12 cellular contexts compared by ENCODE assay signal in the genomic region with DNA sequence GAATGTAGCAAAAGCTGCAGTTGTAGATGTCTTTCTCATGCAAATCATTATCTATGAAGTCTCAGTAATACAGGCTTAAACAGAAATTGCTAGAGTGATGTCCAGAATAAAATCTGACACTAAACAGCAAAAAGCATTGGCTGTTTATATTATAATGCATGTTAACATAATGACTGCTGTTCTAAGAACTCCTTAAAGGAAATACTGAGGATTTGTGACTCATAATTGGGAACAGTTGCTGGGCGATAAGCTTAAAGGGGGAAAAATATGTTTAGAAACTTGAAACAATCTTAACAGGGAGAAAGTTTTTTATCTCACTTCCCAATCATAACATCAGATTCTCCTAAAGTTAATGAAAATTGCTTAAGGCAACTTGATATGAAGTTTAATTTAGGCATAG. TPM values are rescaled to one million over a fixed set of nuclear protein-coding genes. Genes with fewer than 3 reads are reported as not detected.
DNase-seq lines count a peak whose midpoint lies in the region; ATAC-seq and TF ChIP-seq lines count a peak whose summit lies in the region.
"Had no signal": no experiment of that assay in that cellular context is flagged by ENCODE, and none has a peak within 500 bp of the region (broad histone marks: within the 10 kb centered on the region; RNA-seq: fewer than 3 reads in every experiment).

No MANE protein-coding gene starts in this region.

- 25 to 58% (median 38%) methylated on average over 1 of the region's 1 CpG for WGBS in stomach, 5 donors

- peaks cover 47% of the 10 kb centered on the region for H3K36me3 ChIP-seq in adipocyte (ENCODE audit: control insufficient read depth, insufficient read depth, low read length, severe bottlenecking)
- H3K36me3 ChIP-seq in stomach, result peaks cover 9 to 34% (median 31%) of the 10 kb centered on the region in 4 donors

- H3K4me3 ChIP-seq in adipocyte (ENCODE audit: low read length), result peak overlapping the region; percentile 67
- H3K4me3 ChIP-seq in fibroblast of villous mesenchyme (ENCODE audit: low read depth, low read length), result peak overlapping the region; percentile 17
- H3K4me3 ChIP-seq in stomach, result peak overlapping the region in 1 of 4 donors; percentile 4
- H3K4me3 ChIP-seq: body of pancreas had no signal

- no peak for ATAC-seq in activated T-cell treated with anti-CD3 and anti-CD28 coated beads, Interleukin-2, amount 50 U/mL, for 72 hours (replicated peaks in 1 of 2)
- ATAC-seq in HG02885 (IDR thresholded peaks at IDR 0.05; ENCODE audit: poor library complexity, unreplicated experiment), result no peak
- ATAC-seq: body of pancreas had no signal

- H3K4me1 ChIP-seq in adipocyte (ENCODE audit: control insufficient read depth, insufficient read depth, low read length) (peaks cover 66% of the 10 kb centered on the region), stomach (peaks cover 23 to 64% (median 53%) of the 10 kb centered on the region in 4 donors)

- H3K4me1 Mint-ChIP-seq in activated T-cell treated with anti-CD3 and anti-CD28 coated beads, Interleukin-2, amount 50 U/mL, for 72 hours (ENCODE audit: low read depth), result peaks cover 45% of the 10 kb centered on the region

- peaks cover 6 to 34% of the 10 kb centered on the region in 2 donors for H3K36me3 Mint-ChIP-seq in activated T-cell treated with anti-CD3 and anti-CD28 coated beads, Interleukin-2, amount 50 U/mL, for 72 hours (ENCODE audit: insufficient read depth in 2 of 2)

- TF ChIP-seq POLR2A in stomach (IDR thresholded peaks at IDR 0.05), result no peak

- H3K27me3 Mint-ChIP-seq in activated T-cell treated with anti-CD3 and anti-CD28 coated beads, Interleukin-2, amount 50 U/mL, for 72 hours (ENCODE audit: low read depth), result no peaks in the 10 kb centered on the region
- H3K27me3 Mint-ChIP-seq: memory B cell had no signal

- no peak overlapping the region for H3K4me3 Mint-ChIP-seq in activated T-cell treated with anti-CD3 and anti-CD28 coated beads, Interleukin-2, amount 50 U/mL, for 72 hours
- H3K4me3 Mint-ChIP-seq: memory B cell had no signal

- no peak for TF ChIP-seq CTCF in fibroblast of villous mesenchyme (IDR thresholded peaks at IDR 0.05; ENCODE audit: insufficient read depth, low read depth, low read length)
- no peak for TF ChIP-seq CTCF in stomach (IDR thresholded peaks at IDR 0.05)

- no peak for DNase-seq in activated T-cell treated with anti-CD3 and anti-CD28 coated beads, Interleukin-2, amount 50 U/mL, for 72 hours
- no peak for DNase-seq in activated T-cell treated with anti-CD3 and anti-CD28 coated beads, Interleukin-2, amount 50 U/mL, for 1 hour
- peak; percentile 86 for DNase-seq in adipocyte (ENCODE audit: low read depth)
- DNase-seq in fibroblast of villous mesenchyme (ENCODE audit: low read depth), result peak; percentile 88
- no peak for DNase-seq in stomach
- no peak for DNase-seq in NCI-H128 (lab: John Stamatoyannopoulos, UW; ENCODE audit: unreplicated experiment)
- no peak for DNase-seq in activated CD8-positive, alpha-beta memory T cell treated with anti-CD3 and anti-CD28 coated beads, Interleukin-2, amount 50 U/mL, for 48 hours
- DNase-seq: body of pancreas, H7, NCI-H1048 had no signal

- no peak for TF ChIP-seq EP300 in stomach (IDR thresholded peaks at IDR 0.05)

- no peaks in the 10 kb centered on the region for H3K9me3 Mint-ChIP-seq in activated T-cell treated with anti-CD3 and anti-CD28 coated beads, Interleukin-2, amount 50 U/mL, for 72 hours
- H3K9me3 Mint-ChIP-seq: memory B cell had no signal

- H3K9me3 ChIP-seq in adipocyte (ENCODE audit: control insufficient read depth, low read length), result no peaks in the 10 kb centered on the region
- no peaks in the 10 kb centered on the region for H3K9me3 ChIP-seq in stomach
- H3K9me3 ChIP-seq: body of pancreas had no signal

- H3K27ac Mint-ChIP-seq in activated T-cell treated with anti-CD3 and anti-CD28 coated beads, Interleukin-2, amount 50 U/mL, for 72 hours, result peak overlapping the region; percentile 75
- H3K27ac Mint-ChIP-seq: memory B cell had no signal

- H3K9ac ChIP-seq in adipocyte (ENCODE audit: low read length), result peak overlapping the region; percentile 63

- no peaks in the 10 kb centered on the region for H3K27me3 ChIP-seq in adipocyte (replicated peaks; ENCODE audit: control insufficient read depth, insufficient read depth, low read length)
- H3K27me3 ChIP-seq in stomach, result no peaks in the 10 kb centered on the region
- H3K27me3 ChIP-seq: body of pancreas had no signal

- H3K27ac ChIP-seq in stomach, result peak overlapping the region in 3 of 5 donors; percentile 35 to 68 (median 49)
- H3K27ac ChIP-seq: body of pancreas had no signal

- intact Hi-C loops in stomach (cut with DNase I; ENCODE audit: low total_unique reads), result no loop called here

RNA-seq across cellular contexts. Expression of a gene that starts 17.5 kb away (rescaled TPM):
- total RNA-seq in activated T-cell treated with anti-CD3 and anti-CD28 coated beads, Interleukin-2, amount 50 U/mL, for 72 hours, result 10 to 100 TPM; 21.3 to 21.6 TPM
- 58.9 and 91.1 TPM in 2 replicates for total RNA-seq in fibroblast of villous mesenchyme
- 10 to 100 TPM in 4 of 5 donors, 1 to 10 TPM in 1; 7.2 to 73.4 (median 40.6) TPM for total RNA-seq in stomach
- polyA plus RNA-seq in stomach, result 10 to 100 TPM in 1 of 3 donors, 1 to 10 TPM in 2; 7.8 to 20.2 (median 9.5) TPM

Comparison
In these comparisons a context has a peak if more than half of its experiments do, and no peak if none do; other contexts are left out.
1. DNase-seq: peak in adipocyte (single experiment) and fibroblast of villous mesenchyme (single experiment); none in activated T-cell treated with anti-CD3 and anti-CD28 coated beads, Interleukin-2, amount 50 U/mL, for 72 hours (0 of 2), activated T-cell treated with anti-CD3 and anti-CD28 coated beads, Interleukin-2, amount 50 U/mL, for 1 hour (single experiment), stomach (single experiment), NCI-H128 (single experiment) and activated CD8-positive, alpha-beta memory T cell treated with anti-CD3 and anti-CD28 coated beads, Interleukin-2, amount 50 U/mL, for 48 hours (single experiment).